21 cellular contexts compared by ENCODE assay signal in genomic region chr6:84260926-84261325, GRCh38. TPM values are rescaled to one million over a fixed set of nuclear protein-coding genes. Genes with fewer than 3 reads are reported as not detected.
DNase-seq lines count a peak whose midpoint lies in the region; ATAC-seq, FAIRE-seq and TF ChIP-seq lines count a peak whose summit lies in the region.
"Had no signal": no experiment of that assay in that cellular context is flagged by ENCODE, and none has a peak within 500 bp of the region (broad histone marks: within the 10 kb centered on the region; RNA-seq: fewer than 3 reads in every experiment).

No MANE protein-coding gene starts in this region.

- TF ChIP-seq CTCF in K562 (IDR thresholded peaks at IDR 0.05 in 2 of 3, conservative IDR thresholded peaks at IDR 0.05 in 1 of 3; ENCODE audit: insufficient read depth in 2 of 3, low read depth in 1 of 3, low read length in 3 of 3) (no peak), fibroblast of mammary gland (conservative IDR thresholded peaks at IDR 0.05; ENCODE audit: control insufficient read depth, insufficient read depth, low read depth, low read length) (no peak), heart right ventricle (IDR thresholded peaks at IDR 0.05) (no peak)

- H3K27me3 ChIP-seq in GM23248 (replicated peaks; ENCODE audit: insufficient read depth) (no peaks in the 10 kb centered on the region), K562 (ENCODE audit: control insufficient read depth in 2 of 2, insufficient read depth in 2 of 2, low read length in 2 of 2) (no peaks in the 10 kb centered on the region), heart right ventricle (no peaks in the 10 kb centered on the region)

- no peak for TF ChIP-seq EP300 in K562 (IDR thresholded peaks at IDR 0.05; ENCODE audit: low read length)

- H3K36me3 ChIP-seq in GM23248 (ENCODE audit: low read depth) (no peaks in the 10 kb centered on the region), K562 (ENCODE audit: control insufficient read depth, insufficient read depth, low read length) (no peaks in the 10 kb centered on the region), heart right ventricle (no peaks in the 10 kb centered on the region)
- H3K36me3 ChIP-seq: BE2C, HAP-1 had no signal

- H3K9ac ChIP-seq in GM23248, result no peak overlapping the region
- no peak overlapping the region for H3K9ac ChIP-seq in K562 (ENCODE audit: insufficient read depth in 1 of 2, low read depth in 2 of 2, low read length in 2 of 2)

- in situ Hi-C loops in GM23248 (cut with MboI), result no loop called here
- in situ Hi-C loops in K562 (cut with MboI), result no loop called here

- DNase-seq in GM23248, result peak; percentile 31
- peak; percentile 25 for DNase-seq in HCEC 1CT
- DNase-seq in K562 (ENCODE audit: extremely low read depth in 1 of 4, low spot score in 3 of 4), result no peak
- DNase-seq in fibroblast of mammary gland (ENCODE audit: low read depth), result peak; percentile 24
- no peak for DNase-seq in heart right ventricle
- DNase-seq in NCI-H774 (lab: John Stamatoyannopoulos, UW), result no peak
- no peak for DNase-seq in NCI-H1105 treated with DMSO at 0.1 percent for 48 hours (lab: John Stamatoyannopoulos, UW)
- DNase-seq: ACHN; BE2C; C1 segment of cervical spinal cord; CD4-positive, CD25-positive, alpha-beta regulatory T cell; CD8-positive, alpha-beta memory T cell; COR-L47; DMS 273 treated with DMSO at 0.1 percent for 48 hours; DMS53; DND-41; EL had no signal

- no peak overlapping the region for H3K4me3 ChIP-seq in GM23248
- H3K4me3 ChIP-seq in K562, result no peak overlapping the region
- H3K4me3 ChIP-seq in fibroblast of mammary gland (ENCODE audit: control insufficient read depth, low read depth, low read length), result no peak overlapping the region
- H3K4me3 ChIP-seq in heart right ventricle, result no peak overlapping the region
- H3K4me3 ChIP-seq: GM12878, HAP-1 had no signal

- no peak overlapping the region for H3K4me2 ChIP-seq in GM23248 (ENCODE audit: unreplicated experiment)
- no peak overlapping the region for H3K4me2 ChIP-seq in K562 (ENCODE audit: insufficient read depth, low read length)

- ATAC-seq in K562 (no peak), heart right ventricle (no peak)
- ATAC-seq: GM12878 had no signal

- intact Hi-C loops in K562 (cut with micrococcal nuclease), result no loop called here
- intact Hi-C loops in heart right ventricle (cut with DNase I), result no loop called here

- H3K27ac ChIP-seq in GM23248 (no peak overlapping the region), K562 (ENCODE audit: extremely low read depth, low read depth, low read length) (no peak overlapping the region), heart right ventricle (no peak overlapping the region)
- H3K27ac ChIP-seq: HL-60 had no signal

- H3K9me1 ChIP-seq in K562 (ENCODE audit: control insufficient read depth, insufficient read depth, low read length), result no peaks in the 10 kb centered on the region

- no TSS peak for BruUV-seq in K562 (replicated peaks; lab: Mats Ljungman, UMichigan)

- CTCF ChIA-PET in K562 (lab: Yijun Ruan, JAX; ENCODE audit: low intra/inter-chr PET ratio), result no interaction called here

- no peak for TF ChIP-seq RAD21 in K562 (CRISPR knock-in tag; conservative IDR thresholded peaks at IDR 0.05 in 1 of 2, IDR thresholded peaks at IDR 0.05 in 1 of 2)

- POLR2A ChIA-PET in K562 (lab: Yijun Ruan, JAX), result interaction anchor here (1.7 kb wide), 1 partner anchor 9 kb away, joined by 4 read pairs; no protein-coding TSS in a partner anchor

- H2AFZ ChIP-seq in GM23248, result no peak overlapping the region
- 0 out of 2 replicates have a peak overlapping the region, but pooled peaks have one; percentile 47 for H2AFZ ChIP-seq in K562 (ENCODE audit: low read depth, low read length)

- H3K4me1 ChIP-seq in GM23248 (ENCODE audit: insufficient read depth), result peaks cover 7% of the 10 kb centered on the region; the same call in 1 of the 2 replicates
- H3K4me1 ChIP-seq in K562 (replicated peaks in 1 of 2; ENCODE audit: control insufficient read depth in 2 of 2, insufficient read depth in 2 of 2, low read length in 2 of 2), result peaks cover 0 to 11% of the 10 kb centered on the region in 2 experiments; a peak in 3 of 5 replicates
- H3K4me1 ChIP-seq in heart right ventricle, result peaks cover 0 to 15% (median 6%) of the 10 kb centered on the region in 9 donors
- H3K4me1 ChIP-seq: BE2C had no signal

- H3K9me3 ChIP-seq in GM23248 (ENCODE audit: low read depth) (no peaks in the 10 kb centered on the region), K562 (replicated peaks; ENCODE audit: control insufficient read depth, insufficient read depth, low read depth, low read length) (no peaks in the 10 kb centered on the region), heart right ventricle (no peaks in the 10 kb centered on the region)
- H3K9me3 ChIP-seq: BE2C, HAP-1 had no signal

- TF ChIP-seq POLR2A in K562 (conservative IDR thresholded peaks at IDR 0.05), result no peak

- no peak for FAIRE-seq in K562 (lab: Jason Lieb, UNC)
- FAIRE-seq: A204.1, GM12878 had no signal

- 73 to 82% methylated on average over 3 of the region's 3 CpGs for WGBS in GM23248 (ENCODE audit: low coverage in 1 of 2, low lambda C conversion rate in 2 of 2, missing lambda C conversion rate in 2 of 2), 2 experiments
- 38% methylated on average over 3 of the region's 3 CpGs for WGBS in K562 (ENCODE audit: insufficient coverage, low coverage, missing lambda C conversion rate)
- WGBS in heart right ventricle, 2 donors, result 81 to 85% methylated on average over 3 of the region's 3 CpGs

- H3K79me2 ChIP-seq in GM23248 (ENCODE audit: insufficient read depth) (no peaks in the 10 kb centered on the region), K562 (ENCODE audit: control insufficient read depth, insufficient read depth, low read length) (no peaks in the 10 kb centered on the region)

- H3K9me2 ChIP-seq in GM23248 (ENCODE audit: insufficient read depth), result no peaks in the 10 kb centered on the region

- H4K20me1 ChIP-seq in GM23248 (ENCODE audit: insufficient read depth) (no peaks in the 10 kb centered on the region), K562 (replicated peaks; ENCODE audit: control insufficient read depth, insufficient read depth, low read length) (no peaks in the 10 kb centered on the region)

- peaks cover 4% of the 10 kb centered on the region; the same call in 1 of the 2 replicates for H3F3A ChIP-seq in GM23248 (ENCODE audit: insufficient read depth)

TF ChIP-seq in K562, 482 proteins besides CTCF, POLR2A, EP300 and RAD21 (continues in another document):
- no peak for TF ChIP-seq MTA1 (IDR thresholded peaks at IDR 0.05; ENCODE audit: borderline replicate concordance)
- no peak for TF ChIP-seq ZBTB33 (CRISPR knock-in tag; IDR thresholded peaks at IDR 0.05)
- no peak for TF ChIP-seq NR4A1 (CRISPR knock-in tag; IDR thresholded peaks at IDR 0.05)
- no peak for TF ChIP-seq NR4A1 (tag; IDR thresholded peaks at IDR 0.05)
- no peak for TF ChIP-seq ZNF639 (CRISPR knock-in tag; conservative IDR thresholded peaks at IDR 0.05 in 1 of 2, IDR thresholded peaks at IDR 0.05 in 1 of 2)
- TF ChIP-seq NELFE (IDR thresholded peaks at IDR 0.05; ENCODE audit: insufficient read depth, insufficient read length), result no peak
- no peak for TF ChIP-seq KLF16 (IDR thresholded peaks at IDR 0.05)
- TF ChIP-seq KLF13 (tag; IDR thresholded peaks at IDR 0.05; ENCODE audit: borderline replicate concordance, low read depth), result no peak

RNA-seq across cellular contexts. Expression of gene CEP162, which starts 33.5 kb away (rescaled TPM):
- total RNA-seq in GM23248 (2014; rRNA removed; shearing (Covaris generic)), result 2.4 and 3.0 TPM in 2 replicates
- polyA plus RNA-seq in GM23248 (2016; fragmentation: Nextera tagmentation; extraction: Ambion mirVana) (2.9 and 3.3 TPM in 2 replicates), K562 (2011; rRNA removed) (4.0 and 6.7 TPM in 2 replicates), K562 (2014; fragmentation: Illumina TruSeq; extraction: Trizol) (5.5 and 7.0 TPM in 2 replicates), K562 (2014; fragmentation: Nextera tagmentation; extraction: Ambion mirVana) (1 to 10 TPM; 3.9 to 4.3 TPM), K562 (2014; rRNA removed) (3.7 and 6.4 TPM in 2 replicates), heart right ventricle (1 to 10 TPM; 2.1 to 4.2 TPM)
- 3.3 and 28.6 TPM in 2 replicates for total RNA-seq in K562 (2011; cell fraction: chromatin; rRNA removed; ENCODE audit: low replicate concordance)
- total RNA-seq in K562 (2011; cell fraction: nucleolus; rRNA removed), result 1.0 and 1.8 TPM in 2 replicates
- total RNA-seq in K562 (2011; cell fraction: nucleoplasm; rRNA removed), result 3.1 and 4.3 TPM in 2 replicates
- total RNA-seq in K562 (2014; rRNA removed) (3.6 and 6.7 TPM in 2 replicates), K562 (2014; rRNA removed; fragmentation: Illumina TruSeq; extraction: Trizol) (8.6 and 9.0 TPM in 2 replicates), K562 (2015; rRNA removed; fragmentation: Illumina TruSeq; extraction: Trizol) (8.0 and 8.4 TPM in 2 replicates), K562 (2021) (5.0 and 6.4 TPM in 2 replicates), heart right ventricle (1 to 10 TPM; 2.7 to 5.6 (median 3.8) TPM)
- 0.28 and 0.94 TPM in 2 replicates for polyA plus RNA-seq in K562 (2011; cell fraction: cytosol; rRNA removed)
- 2.7 and 3.3 TPM in 2 replicates for polyA plus RNA-seq in K562 (2011; cell fraction: nucleus; rRNA removed)
- 3.7 and 4.1 TPM in 2 replicates for polyA plus RNA-seq in K562 (2012)
- polyA minus RNA-seq in K562 (2011; rRNA and poly(A)+ RNA removed), result 13.8 and 15.1 TPM in 2 replicates
- polyA minus RNA-seq in K562 (2011; cell fraction: cytosol; rRNA and poly(A)+ RNA removed), result 1.5 and 4.7 TPM in 2 replicates
- polyA minus RNA-seq in K562 (2011; cell fraction: nucleus; rRNA and poly(A)+ RNA removed), result 8.3 and 11.3 TPM in 2 replicates

Comparison
In these comparisons a context has a peak if more than half of its experiments do, and no peak if none do; other contexts are left out.
1. DNase-seq: peak in GM23248 (single experiment), HCEC 1CT (single experiment) and fibroblast of mammary gland (single experiment); none in K562 (0 of 4), heart right ventricle (0 of 2), NCI-H774 (single experiment) and NCI-H1105 treated with DMSO at 0.1 percent for 48 hours (single experiment).